1 cellular context compared by ENCODE assay signal in genomic region chr12:8014836-8015235, GRCh38.
TF ChIP-seq lines count a peak whose summit lies in the region.

No MANE protein-coding gene starts in this region.

TF ChIP-seq in PFSK-1, 5 proteins besides CTCF, POLR2A, EP300 and RAD21 (continued from another document):
- peak; percentile 74 to 90 for TF ChIP-seq REST (IDR thresholded peaks at IDR 0.05; ENCODE audit: insufficient read depth in 1 of 2, low read depth in 2 of 2, low read length in 2 of 2)
TF ChIP-seq in PFSK-1: peak in this region for 1.
